ENCODE assay signal across 15 cellular contexts in genomic region chr20:49948809-49949507, GRCh38. TPM values are rescaled to one million over a fixed set of nuclear protein-coding genes. Genes with fewer than 3 reads are reported as not detected.
DNase-seq lines count a peak whose midpoint lies in the region; ATAC-seq and TF ChIP-seq lines count a peak whose summit lies in the region.
"Had no signal": no experiment of that assay in that cellular context is flagged by ENCODE, and none has a peak within 500 bp of the region (broad histone marks: within the 10 kb centered on the region; RNA-seq: fewer than 3 reads in every experiment).

No MANE protein-coding gene starts in this region.

- ATAC-seq in GM18502 (IDR thresholded peaks at IDR 0.05; ENCODE audit: poor library complexity, unreplicated experiment) = no peak

- peaks cover 91% of the 10 kb centered on the region for H3K36me3 Mint-ChIP-seq in Caco-2 (ENCODE audit: insufficient read depth, unreplicated experiment)
- peaks cover 5 to 91% (median 26%) of the 10 kb centered on the region in 3 donors for H3K36me3 Mint-ChIP-seq in CD8-positive, alpha-beta memory T cell

- H3K9me3 ChIP-seq in Caco-2 = no peaks in the 10 kb centered on the region
- H3K9me3 ChIP-seq in CD8-positive, alpha-beta memory T cell (ENCODE audit: low read length) = no peaks in the 10 kb centered on the region
- H3K9me3 ChIP-seq: left ventricle myocardium inferior, neutrophil had no signal

- H3K4me3 ChIP-seq in Caco-2 (ENCODE audit: low read depth, low read length) (no peak overlapping the region), brain microvascular endothelial cell (ENCODE audit: low read depth, low read length) (no peak overlapping the region)
- no peak overlapping the region for H3K4me3 ChIP-seq in CD8-positive, alpha-beta memory T cell (ENCODE audit: low read length)
- H3K4me3 ChIP-seq: left ventricle myocardium inferior had no signal

- H3K27ac ChIP-seq in brain microvascular endothelial cell = peak overlapping the region; percentile 98
- H3K27ac ChIP-seq in CD8-positive, alpha-beta memory T cell (ENCODE audit: low read depth, low read length) = no peak overlapping the region
- H3K27ac ChIP-seq: left ventricle myocardium inferior, neutrophil, VCaP had no signal

- no peak for DNase-seq in Caco-2
- peak; percentile 97 for DNase-seq in M059J (ENCODE audit: low read depth)
- DNase-seq in brain microvascular endothelial cell = peak; percentile 97
- peak; percentile 83 for DNase-seq in non-pigmented ciliary epithelial cell (ENCODE audit: low read depth)
- DNase-seq in CD8-positive, alpha-beta memory T cell = no peak
- DNase-seq in NCI-H128 (lab: John Stamatoyannopoulos, UW; ENCODE audit: unreplicated experiment) = no peak
- DNase-seq in retina = no peak
- DNase-seq: activated effector memory CD4-positive, alpha-beta T cell treated with Interleukin-2 at 50 U/mL for 16 hours; cortex of kidney; left ventricle myocardium inferior; NCI-H345; stimulated activated CD4-positive, alpha-beta T cell treated with anti-CD3 and anti-CD28 coated beads, Interleukin-1b, Interleukin-23, amount 100 ng/mL, for 48 hours had no signal

- H3K9me3 Mint-ChIP-seq in Caco-2 (ENCODE audit: unreplicated experiment) = no peaks in the 10 kb centered on the region
- no peaks in the 10 kb centered on the region for H3K9me3 Mint-ChIP-seq in CD8-positive, alpha-beta memory T cell

- in situ Hi-C loops in brain microvascular endothelial cell (cut with HindIII; ENCODE audit: low pct_ligation_motif_present, low sequenced_read_pairs) = no loop called here

- TF ChIP-seq CTCF in Caco-2 (IDR thresholded peaks at IDR 0.05; ENCODE audit: insufficient read depth in 1 of 2, low read depth in 1 of 2, low read length in 1 of 2, severe bottlenecking in 1 of 2, unreplicated experiment in 1 of 2) (no peak), brain microvascular endothelial cell (IDR thresholded peaks at IDR 0.05; ENCODE audit: low read depth, low read length, missing control alignments) (no peak)

- POLR2A ChIA-PET in Caco-2 (lab: Charles Lee) = interaction anchor here (0.5 kb wide), 1 partner anchor 487 kb away, joined by 3 read pairs; no protein-coding TSS in a partner anchor
- POLR2A ChIA-PET in CD8-positive, alpha-beta memory T cell (lab: Charles Lee) = no interaction called here

- H3K4me1 Mint-ChIP-seq in Caco-2 (ENCODE audit: low read depth, unreplicated experiment) = peaks cover 14% of the 10 kb centered on the region
- H3K4me1 Mint-ChIP-seq in CD8-positive, alpha-beta memory T cell = peaks cover 10 to 17% (median 16%) of the 10 kb centered on the region in 3 donors

- no peak overlapping the region for H3K4me3 Mint-ChIP-seq in Caco-2 (ENCODE audit: unreplicated experiment)
- no peak overlapping the region for H3K4me3 Mint-ChIP-seq in CD8-positive, alpha-beta memory T cell

- CTCF ChIA-PET in Caco-2 (lab: Charles Lee) = no interaction called here
- CTCF ChIA-PET in CD8-positive, alpha-beta memory T cell (lab: Charles Lee) = no interaction called here

- no TSS peak for BruUV-seq in Caco-2 (replicated peaks; lab: Mats Ljungman, UMichigan)

- no peaks in the 10 kb centered on the region for H3K27me3 Mint-ChIP-seq in Caco-2 (ENCODE audit: insufficient read depth, unreplicated experiment)
- H3K27me3 Mint-ChIP-seq in CD8-positive, alpha-beta memory T cell = no peaks in the 10 kb centered on the region

- peak overlapping the region; percentile 34 for H3K27ac Mint-ChIP-seq in Caco-2 (ENCODE audit: unreplicated experiment)
- H3K27ac Mint-ChIP-seq in CD8-positive, alpha-beta memory T cell = peak overlapping the region in 4 of 8 donors; percentile 25 to 91 (median 79)

- H3K36me3 ChIP-seq in Caco-2 (ENCODE audit: control insufficient read depth, insufficient read depth, low read length) = peaks cover 28% of the 10 kb centered on the region
- H3K36me3 ChIP-seq in brain microvascular endothelial cell (replicated peaks) = peaks cover 67% of the 10 kb centered on the region
- H3K36me3 ChIP-seq in CD8-positive, alpha-beta memory T cell (ENCODE audit: insufficient read depth, low read length) = peaks cover 68% of the 10 kb centered on the region

- intact Hi-C loops in Caco-2 (cut with micrococcal nuclease; ENCODE audit: unreplicated experiment) = no loop called here

- no peaks in the 10 kb centered on the region for H3K27me3 ChIP-seq in Caco-2 (replicated peaks; ENCODE audit: control insufficient read depth, insufficient read depth, low read length)
- H3K27me3 ChIP-seq in brain microvascular endothelial cell (replicated peaks) = no peaks in the 10 kb centered on the region
- no peaks in the 10 kb centered on the region for H3K27me3 ChIP-seq in CD8-positive, alpha-beta memory T cell (ENCODE audit: insufficient read depth, low read length, poor library complexity, severe bottlenecking)
- H3K27me3 ChIP-seq: neutrophil had no signal

- peaks cover 19% of the 10 kb centered on the region for H3K4me1 ChIP-seq in Caco-2
- H3K4me1 ChIP-seq in CD8-positive, alpha-beta memory T cell (ENCODE audit: insufficient read depth, low read length) = no peaks in the 10 kb centered on the region

RNA-seq across cellular contexts. Expression of gene RNF114, which starts 12.8 kb away (rescaled TPM):
- 146 and 154 TPM in 2 replicates for total RNA-seq in Caco-2 (2022)
- total RNA-seq in M059J (2014; rRNA removed; shearing (Covaris generic)) = 372 and 527 TPM in 2 replicates
- 10 to 100 TPM; 64.0 to 67.1 TPM for total RNA-seq in CD8-positive, alpha-beta memory T cell
- polyA plus RNA-seq in CD8-positive, alpha-beta memory T cell = 112 TPM

RNA-seq across cellular contexts. Expression of gene SPATA2, which starts 33.6 kb away (rescaled TPM):
- 29.0 TPM in 2 replicates for total RNA-seq in Caco-2 (2022)
- 4.1 and 8.3 TPM in 2 replicates for total RNA-seq in M059J (2014; rRNA removed; shearing (Covaris generic))
- 10 to 100 TPM; 15.0 to 16.0 TPM for total RNA-seq in CD8-positive, alpha-beta memory T cell
- 5.3 TPM for polyA plus RNA-seq in CD8-positive, alpha-beta memory T cell

RNA-seq across cellular contexts. Expression of gene SNAI1, which starts 33.8 kb away (rescaled TPM):
- 8.9 and 10.9 TPM in 2 replicates for total RNA-seq in Caco-2 (2022)
- total RNA-seq in M059J (2014; rRNA removed; shearing (Covaris generic)) = 8.4 and 10.6 TPM in 2 replicates
- under 1 TPM; 0.42 to 0.49 TPM for total RNA-seq in CD8-positive, alpha-beta memory T cell
- polyA plus RNA-seq in CD8-positive, alpha-beta memory T cell = 0.60 TPM

Comparison
In these comparisons a context has a peak if more than half of its experiments do, and no peak if none do; other contexts are left out.
1. DNase-seq: peak in M059J (single experiment), brain microvascular endothelial cell (single experiment) and non-pigmented ciliary epithelial cell (single experiment); none in Caco-2 (0 of 2), CD8-positive, alpha-beta memory T cell (0 of 5), NCI-H128 (single experiment) and retina (single experiment).